ENCODE assay signal across 8 cellular contexts in the genomic region with DNA sequence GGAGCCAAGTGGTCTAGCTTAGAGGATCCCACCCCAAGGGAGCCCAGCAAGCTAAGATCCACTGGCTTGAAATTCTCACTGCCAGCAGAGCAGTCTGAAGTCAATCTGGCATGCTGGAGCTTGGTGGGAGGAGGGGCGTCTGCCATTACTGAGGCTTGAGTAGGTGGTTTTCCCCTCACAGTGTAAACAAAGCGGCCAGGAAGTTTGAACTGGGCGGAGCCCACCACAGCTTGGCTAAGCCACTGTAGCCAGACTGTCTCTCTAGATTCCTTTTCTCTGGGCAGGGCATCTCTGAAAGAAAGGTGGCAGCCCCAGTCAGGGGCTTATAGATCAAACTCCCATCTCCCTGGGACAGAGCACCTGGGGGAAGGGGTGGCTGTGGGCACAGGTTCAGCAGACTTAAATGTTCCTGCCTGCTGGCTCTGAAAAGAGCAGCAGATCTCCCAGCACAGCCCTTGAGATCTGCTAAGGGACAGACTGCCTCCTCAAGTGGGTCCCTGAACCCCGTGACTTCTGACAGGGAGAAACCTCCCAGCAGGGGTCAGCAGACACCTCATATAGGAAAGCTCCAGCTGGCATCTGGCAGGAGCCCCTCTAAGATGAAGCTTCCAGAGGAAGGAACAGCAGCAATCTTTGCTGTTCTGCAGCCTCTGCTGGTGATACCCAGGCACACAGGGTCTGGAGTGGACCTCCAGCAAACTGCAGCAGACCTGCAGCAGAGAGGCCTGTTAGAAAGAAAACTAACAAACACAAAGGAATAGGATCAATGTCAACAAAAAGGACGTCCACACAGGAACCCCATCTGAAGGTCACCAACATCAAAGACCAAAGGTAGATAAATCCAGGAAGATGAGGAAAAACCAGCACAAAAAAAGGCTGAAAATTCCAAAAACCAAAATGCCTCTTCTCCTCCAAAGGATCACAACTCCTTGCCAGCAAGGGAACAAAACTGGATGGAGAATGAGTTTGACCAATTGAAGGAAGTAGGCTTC.
DNase-seq lines count a peak whose midpoint lies in the region; ATAC-seq and TF ChIP-seq lines count a peak whose summit lies in the region.
"Not testable (repeated sequence)": the region's sequence is repeated elsewhere in the genome, so short reads cannot be mapped to it uniquely, and the experiment has no call there.

No MANE protein-coding gene starts in this region.

- H3K36me3 Mint-ChIP-seq in CD4-positive, alpha-beta memory T cell, result not testable (repeated sequence)

- peak overlapping the region in 5 of 7 donors; percentile 24 to 84 (median 78) for H3K27ac Mint-ChIP-seq in CD4-positive, alpha-beta memory T cell

- peaks cover 10 to 27% (median 20%) of the 10 kb centered on the region in 4 donors for H3K4me1 Mint-ChIP-seq in CD4-positive, alpha-beta memory T cell

- POLR2A ChIA-PET in CD4-positive, alpha-beta memory T cell (lab: Charles Lee; ENCODE audit: partially characterized antibody), result interaction anchor here (0.8 to 1.6 kb wide), 5 partner anchors 10 to 543 kb away, joined by 3 to 9 read pairs (median 3); a partner anchor contains a TSS

- H3K9me3 Mint-ChIP-seq in CD4-positive, alpha-beta memory T cell, result peaks cover 0 to 25% (median 8%) of the 10 kb centered on the region in 8 donors

- H3K4me3 ChIP-seq in CD4-positive, alpha-beta memory T cell (ENCODE audit: low read length in 2 of 2); cardiac fibroblast (replicated peaks in 1 of 2; ENCODE audit: low read depth in 2 of 2, low read length in 2 of 2); kidney epithelial cell (ENCODE audit: low read depth, low read length): not testable (repeated sequence)

- H3K4me3 Mint-ChIP-seq in CD4-positive, alpha-beta memory T cell, result peak overlapping the region; percentile 27 to 63 (median 50)

- H3K27me3 ChIP-seq in CD4-positive, alpha-beta memory T cell (ENCODE audit: insufficient read depth, low read length); kidney epithelial cell (ENCODE audit: control insufficient read depth, insufficient read depth, low read length): not testable (repeated sequence)

- DNase-seq in CD4-positive, alpha-beta memory T cell, result peak; percentile 10 to 56 (median 30)
- DNase-seq in NOMO-1 (lab: John Stamatoyannopoulos, UW; ENCODE audit: unreplicated experiment in 2 of 2) (peak; percentile 8 to 38), cardiac fibroblast (ENCODE audit: low read depth in 2 of 2) (peak; percentile 53 to 56)
- peak; percentile 13 to 23 for DNase-seq in activated CD4-positive, alpha-beta T cell treated with anti-CD3 and anti-CD28 coated beads, Interleukin-2, amount 50 U/mL, for 4 hours
- DNase-seq in kidney epithelial cell (ENCODE audit: low read depth), result not testable (repeated sequence)
- peak in 2 of 3 donors; percentile 13 to 14 for DNase-seq in stimulated activated CD4-positive, alpha-beta T cell treated with anti-CD3 and anti-CD28 coated beads, TNF-alpha, amount 100 ng/mL, for 48 hours (ENCODE audit: low read depth in 3 of 3)

- peak; percentile 57 for ATAC-seq in GM19328 (IDR thresholded peaks at IDR 0.05; ENCODE audit: unreplicated experiment)
- ATAC-seq in HG03175 (IDR thresholded peaks at IDR 0.05; ENCODE audit: unreplicated experiment), result peak; percentile 59

- H3K27ac ChIP-seq in CD4-positive, alpha-beta memory T cell (ENCODE audit: low read depth, low read length), result not testable (repeated sequence)

- CTCF ChIA-PET in CD4-positive, alpha-beta memory T cell (lab: Charles Lee; ENCODE audit: partially characterized antibody), result interaction anchor here (1.1 to 1.9 kb wide), 5 partner anchors 10 to 544 kb away, joined by 3 to 7 read pairs (median 4); a partner anchor contains a TSS

- not testable (repeated sequence) for H3K27me3 Mint-ChIP-seq in CD4-positive, alpha-beta memory T cell

- H3K36me3 ChIP-seq in CD4-positive, alpha-beta memory T cell (ENCODE audit: insufficient read depth, low read length); kidney epithelial cell (ENCODE audit: control insufficient read depth, insufficient read depth, low read length): not testable (repeated sequence)

- TF ChIP-seq CTCF in cardiac fibroblast (IDR thresholded peaks at IDR 0.05; ENCODE audit: low read depth, low read length) (peak; percentile 42), kidney epithelial cell (IDR thresholded peaks at IDR 0.05; ENCODE audit: insufficient read depth, low read length, poor library complexity, severe bottlenecking) (peak; percentile 32)

- not testable (repeated sequence) for H3K9me3 ChIP-seq in CD4-positive, alpha-beta memory T cell (ENCODE audit: control insufficient read depth in 1 of 2, low read length in 2 of 2)

- peaks cover 21% of the 10 kb centered on the region for H3K4me1 ChIP-seq in CD4-positive, alpha-beta memory T cell (ENCODE audit: insufficient read depth, low read length)

- intact Hi-C loops in CD4-positive, alpha-beta memory T cell (cut with micrococcal nuclease), result loop anchor here (1.0 to 10.0 kb wide), 3 partner anchors 36 to 774 kb away; a partner anchor contains a TSS
